In the genomic region with DNA sequence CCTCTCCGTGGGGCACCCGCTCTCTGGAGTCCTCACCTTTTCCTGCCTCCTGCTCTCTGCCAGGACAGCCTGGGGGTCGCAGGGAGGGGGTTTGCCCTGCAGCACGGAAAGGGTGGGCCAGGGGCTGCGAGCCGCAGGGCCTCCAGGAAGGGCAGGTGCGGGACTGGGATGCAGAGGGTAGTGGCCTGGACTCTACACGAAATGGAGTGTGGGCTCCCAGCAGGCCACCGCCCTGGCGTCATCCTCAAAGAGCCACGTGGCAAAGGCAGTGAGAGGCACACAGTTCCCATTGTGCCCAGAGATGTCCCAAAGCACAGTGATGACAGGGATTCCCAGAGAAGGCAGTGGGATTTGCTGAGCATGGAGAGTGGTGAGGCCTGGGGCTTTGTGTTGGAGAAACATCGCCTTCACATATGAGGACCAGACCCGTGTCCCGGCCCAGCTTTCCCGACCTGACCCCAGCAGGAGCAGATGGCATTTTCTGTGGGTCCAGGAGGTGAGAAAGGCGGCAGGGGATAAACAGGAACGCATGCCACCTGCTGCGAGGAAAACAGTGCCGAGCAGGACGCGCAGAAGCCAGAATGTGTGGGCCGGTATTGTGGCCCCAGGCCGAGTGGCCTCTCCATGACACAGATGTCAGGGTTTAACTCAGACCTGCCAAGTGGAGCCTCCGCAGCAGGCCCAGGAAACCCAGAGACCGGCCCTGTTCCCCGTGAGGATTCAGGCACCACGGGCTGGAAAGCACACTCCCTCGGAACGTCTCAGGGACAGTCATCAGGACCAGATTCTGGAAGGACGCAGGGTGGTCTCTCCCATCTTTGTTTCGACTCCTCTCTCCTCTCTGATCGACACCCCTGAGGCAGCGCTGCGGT, we compare ENCODE assay signal across 12 cellular contexts.
DNase-seq lines count a peak whose midpoint lies in the region; ATAC-seq and TF ChIP-seq lines count a peak whose summit lies in the region.
"Had no signal": no experiment of that assay in that cellular context is flagged by ENCODE, and none has a peak within 500 bp of the region (broad histone marks: within the 10 kb centered on the region; RNA-seq: fewer than 3 reads in every experiment).

No MANE protein-coding gene starts in this region.

- no peak overlapping the region for H3K23ac ChIP-seq in mesenchymal stem cell (ENCODE audit: low read length in 2 of 2)

- H2BK120ac ChIP-seq in mesenchymal stem cell (ENCODE audit: low read depth, low read length), result no peak overlapping the region

- H3K36me3 Mint-ChIP-seq in stimulated activated naive B cell treated with anti-CD40 and anti-IgM and Interleukin-4, amounts not matched to agents 10 μg/mL and 1 μg/mL and 100 μg/mL, for 72 hours, result no peaks in the 10 kb centered on the region
- H3K36me3 Mint-ChIP-seq: CD4-positive, CD25-positive, alpha-beta regulatory T cell had no signal

- no peak overlapping the region for H4K8ac ChIP-seq in mesenchymal stem cell (ENCODE audit: low read length)

- whole genome bisulfite sequencing in heart right ventricle, 2 donors, result 66 to 68% methylated on average over 34 of the region's 34 CpGs
- WGBS in mesenchymal stem cell, result 87% methylated on average over 34 of the region's 34 CpGs

- H3K4me3 Mint-ChIP-seq in stimulated activated naive B cell treated with anti-CD40 and anti-IgM and Interleukin-4, amounts not matched to agents 10 μg/mL and 1 μg/mL and 100 μg/mL, for 72 hours, result no peak overlapping the region
- H3K4me3 Mint-ChIP-seq: CD4-positive, CD25-positive, alpha-beta regulatory T cell had no signal

- H3K14ac ChIP-seq in mesenchymal stem cell (ENCODE audit: low read length in 2 of 2), result no peak overlapping the region

- no peaks in the 10 kb centered on the region for H3K27me3 Mint-ChIP-seq in stimulated activated naive B cell treated with anti-CD40 and anti-IgM and Interleukin-4, amounts not matched to agents 10 μg/mL and 1 μg/mL and 100 μg/mL, for 72 hours
- H3K27me3 Mint-ChIP-seq: CD4-positive, CD25-positive, alpha-beta regulatory T cell had no signal

- H2AK5ac ChIP-seq in mesenchymal stem cell (ENCODE audit: low read length, severe bottlenecking), result no peak overlapping the region

- no peak overlapping the region for H3K27ac Mint-ChIP-seq in stimulated activated naive B cell treated with anti-CD40 and anti-IgM and Interleukin-4, amounts not matched to agents 10 μg/mL and 1 μg/mL and 100 μg/mL, for 72 hours
- H3K27ac Mint-ChIP-seq: CD4-positive, CD25-positive, alpha-beta regulatory T cell had no signal

- H3K27ac ChIP-seq in heart right ventricle, result peak overlapping the region in 2 of 10 donors; percentile 9 to 19
- H3K27ac ChIP-seq in mesenchymal stem cell (ENCODE audit: low read length, poor library complexity, severe bottlenecking), result no peak overlapping the region
- H3K27ac ChIP-seq: BLaER1 treated with 17β-estradiol and CSF1 and Interleukin-3, amounts not matched to agents 10 nM and 100 nM had no signal

- intact Hi-C loops in heart right ventricle (cut with DNase I), result no loop called here
- intact Hi-C loops in cardiac septum (cut with DNase I), result no loop called here
- intact Hi-C loops in left ventricle myocardium superior (cut with micrococcal nuclease), result no loop called here

- H3K4me1 ChIP-seq in heart right ventricle (no peaks in the 10 kb centered on the region), mesenchymal stem cell (ENCODE audit: control insufficient read depth, insufficient read depth, low read depth, low read length) (no peaks in the 10 kb centered on the region)

- no peak overlapping the region for H3K9ac ChIP-seq in mesenchymal stem cell (ENCODE audit: low read length)
- H3K9ac ChIP-seq: BLaER1 treated with 17β-estradiol and CSF1 and Interleukin-3, amounts not matched to agents 10 nM and 100 nM had no signal

- peaks cover 0 to 5% (median 0%) of the 10 kb centered on the region in 7 donors for H3K27me3 ChIP-seq in heart right ventricle
- no peaks in the 10 kb centered on the region for H3K27me3 ChIP-seq in mesenchymal stem cell (ENCODE audit: control insufficient read depth in 1 of 2, insufficient read depth in 1 of 2, low read length in 2 of 2)
- H3K27me3 ChIP-seq: BLaER1 treated with 17β-estradiol and CSF1 and Interleukin-3, amounts not matched to agents 10 nM and 100 nM had no signal

- H2AFZ ChIP-seq in mesenchymal stem cell (ENCODE audit: low read depth, low read length), result no peak overlapping the region

- no peaks in the 10 kb centered on the region for H3K4me1 Mint-ChIP-seq in stimulated activated naive B cell treated with anti-CD40 and anti-IgM and Interleukin-4, amounts not matched to agents 10 μg/mL and 1 μg/mL and 100 μg/mL, for 72 hours
- H3K4me1 Mint-ChIP-seq: CD4-positive, CD25-positive, alpha-beta regulatory T cell had no signal

- peaks cover 14 to 27% of the 10 kb centered on the region in 2 donors for H3K9me3 Mint-ChIP-seq in stimulated activated naive B cell treated with anti-CD40 and anti-IgM and Interleukin-4, amounts not matched to agents 10 μg/mL and 1 μg/mL and 100 μg/mL, for 72 hours

- H3K18ac ChIP-seq in mesenchymal stem cell (ENCODE audit: low read depth in 1 of 2, low read length in 2 of 2), result no peak overlapping the region

- no peaks in the 10 kb centered on the region for H3K79me1 ChIP-seq in mesenchymal stem cell (replicated peaks; ENCODE audit: low read length, poor library complexity, severe bottlenecking)

- DNase-seq in heart right ventricle, result no peak
- DNase-seq in cardiac septum (ENCODE audit: low spot score), result no peak
- DNase-seq in left ventricle myocardium superior, result no peak
- no peak for DNase-seq in mesenchymal stem cell
- no peak for DNase-seq in NCI-H2081 treated with DMSO at 0.1 percent for 48 hours (lab: John Stamatoyannopoulos, UW)
- DNase-seq in stimulated activated naive B cell treated with anti-CD40 and anti-IgM and Interleukin-4, amounts not matched to agents 10 μg/mL and 1 μg/mL and 100 μg/mL, for 72 hours, result no peak
- DNase-seq in stimulated activated CD4-positive, alpha-beta T cell treated with anti-CD3 and anti-CD28 coated beads, Interleukin-4, amount 100 ng/mL, for 24 hours, result no peak
- DNase-seq: ACHN; CD4-positive, CD25-positive, alpha-beta regulatory T cell; DMS53; GF-D8 had no signal

- peak overlapping the region; percentile 24 for H2BK5ac ChIP-seq in mesenchymal stem cell (ENCODE audit: low read depth, low read length, poor library complexity, severe bottlenecking)

- H4K91ac ChIP-seq in mesenchymal stem cell (ENCODE audit: low read length), result no peak overlapping the region

- no peak overlapping the region for H3K4ac ChIP-seq in mesenchymal stem cell (ENCODE audit: low read depth in 1 of 2, low read length in 2 of 2)

- H3K4me2 ChIP-seq in mesenchymal stem cell (ENCODE audit: low read length, poor library complexity, severe bottlenecking), result no peak overlapping the region
- H3K4me2 ChIP-seq: BLaER1 treated with 17β-estradiol and CSF1 and Interleukin-3, amounts not matched to agents 10 nM and 100 nM had no signal

- peak in 6 of 8 donors; percentile 32 to 69 (median 60) for ATAC-seq in heart right ventricle
- peak; percentile 44 for ATAC-seq in left ventricle myocardium superior
- no peak for ATAC-seq in stimulated activated naive B cell treated with anti-CD40 and anti-IgM and Interleukin-4, amounts not matched to agents 10 μg/mL and 1 μg/mL and 100 μg/mL, for 72 hours (replicated peaks)

- no peak overlapping the region for H2BK12ac ChIP-seq in mesenchymal stem cell (ENCODE audit: low read length in 2 of 2)

- no peak overlapping the region for H2BK15ac ChIP-seq in mesenchymal stem cell (ENCODE audit: low read depth, poor library complexity, severe bottlenecking)

- H3K36me3 ChIP-seq in heart right ventricle (no peaks in the 10 kb centered on the region), mesenchymal stem cell (ENCODE audit: control insufficient read depth in 1 of 2, insufficient read depth in 2 of 2, low read depth in 1 of 2, low read length in 2 of 2) (no peaks in the 10 kb centered on the region)
- H3K36me3 ChIP-seq: BLaER1 treated with 17β-estradiol and CSF1 and Interleukin-3, amounts not matched to agents 10 nM and 100 nM had no signal

- TF ChIP-seq CTCF in heart right ventricle (IDR thresholded peaks at IDR 0.05), result no peak

- H3K4me3 ChIP-seq in heart right ventricle, result no peak overlapping the region
- H3K4me3 ChIP-seq in mesenchymal stem cell (ENCODE audit: insufficient read depth in 1 of 2, low read depth in 1 of 2, low read length in 2 of 2), result no peak overlapping the region
- H3K4me3 ChIP-seq: BLaER1 treated with 17β-estradiol and CSF1 and Interleukin-3, amounts not matched to agents 10 nM and 100 nM had no signal

- H3K9me3 ChIP-seq in heart right ventricle (peaks cover 0 to 19% (median 0%) of the 10 kb centered on the region in 11 donors), mesenchymal stem cell (ENCODE audit: control insufficient read depth, low read length) (peaks cover 12% of the 10 kb centered on the region)

Comparison
In these comparisons a context has a peak if more than half of its experiments do, and no peak if none do; other contexts are left out.
1. ATAC-seq: peak in heart right ventricle (6 of 8) and left ventricle myocardium superior (single experiment); none in stimulated activated naive B cell treated with anti-CD40 and anti-IgM and Interleukin-4, amounts not matched to agents 10 μg/mL and 1 μg/mL and 100 μg/mL, for 72 hours (0 of 2).